ENCODE assay signal across 11 cellular contexts in genomic region chr12:25365340-25365730, GRCh38.
DNase-seq lines count a peak whose midpoint lies in the region; ATAC-seq and TF ChIP-seq lines count a peak whose summit lies in the region.
"Had no signal": no experiment of that assay in that cellular context is flagged by ENCODE, and none has a peak within 500 bp of the region (broad histone marks: within the 10 kb centered on the region; RNA-seq: fewer than 3 reads in every experiment).

No MANE protein-coding gene starts in this region.

- no peaks in the 10 kb centered on the region for H3K36me3 ChIP-seq in mammary epithelial cell (ENCODE audit: insufficient read depth, low read length)
- no peaks in the 10 kb centered on the region for H3K36me3 ChIP-seq in upper lobe of right lung

- no peaks in the 10 kb centered on the region for H3K27me3 ChIP-seq in mammary epithelial cell (ENCODE audit: insufficient read depth, low read length)
- H3K27me3 ChIP-seq in upper lobe of right lung = no peaks in the 10 kb centered on the region

- WGBS in mammary epithelial cell (ENCODE audit: low coverage, missing lambda C conversion rate) = 4% methylated on average over 3 of the region's 3 CpGs

- dilution Hi-C loops in mammary epithelial cell (cut with HindIII; ENCODE audit: low sequenced_read_pairs) = no loop called here

- H3K27ac ChIP-seq in mammary epithelial cell (ENCODE audit: insufficient read depth, low read depth, low read length) (no peak overlapping the region), upper lobe of right lung (no peak overlapping the region)

- no peaks in the 10 kb centered on the region for H3K9me3 Mint-ChIP-seq in MCF 10A (ENCODE audit: unreplicated experiment)
- H3K9me3 Mint-ChIP-seq in activated CD4-positive, alpha-beta memory T cell treated with anti-CD3 and anti-CD28 coated beads, Interleukin-2, amount 10 ng/mL, durations not matched to agents 7 days and 5 days = no peaks in the 10 kb centered on the region

- H3K4me3 ChIP-seq in mammary epithelial cell (replicated peaks in 1 of 3; ENCODE audit: insufficient read depth in 1 of 3, low read depth in 2 of 3, low read length in 3 of 3) = no peak overlapping the region
- no peak overlapping the region for H3K4me3 ChIP-seq in upper lobe of right lung
- H3K4me3 ChIP-seq: smooth muscle cell had no signal

- H3K4me2 ChIP-seq in mammary epithelial cell (ENCODE audit: insufficient read depth, low read depth, low read length) = no peak overlapping the region
- H3K4me2 ChIP-seq: smooth muscle cell had no signal

- peaks cover 4% of the 10 kb centered on the region for H3K4me1 ChIP-seq in mammary epithelial cell (ENCODE audit: insufficient read depth, low read length)
- H3K4me1 ChIP-seq in upper lobe of right lung = no peaks in the 10 kb centered on the region

- BruUV-seq in mammary epithelial cell (replicated peaks; lab: Mats Ljungman, UMichigan) (no TSS peak), MCF 10A (replicated peaks; lab: Mats Ljungman, UMichigan) (no TSS peak)

- no peaks in the 10 kb centered on the region for H3K27me3 Mint-ChIP-seq in MCF 10A (ENCODE audit: insufficient read depth, unreplicated experiment)
- H3K27me3 Mint-ChIP-seq in activated CD4-positive, alpha-beta memory T cell treated with anti-CD3 and anti-CD28 coated beads, Interleukin-2, amount 10 ng/mL, durations not matched to agents 7 days and 5 days = peaks cover 5% of the 10 kb centered on the region

- DNase-seq in mammary epithelial cell (no peak), MCF 10A (ENCODE audit: unreplicated experiment) (no peak), upper lobe of right lung (no peak), SW 1271 (lab: John Stamatoyannopoulos, UW) (no peak)
- DNase-seq in activated CD4-positive, alpha-beta memory T cell treated with anti-CD3 and anti-CD28 coated beads, Interleukin-2, amount 10 ng/mL, durations not matched to agents 7 days and 5 days = no peak
- no peak for DNase-seq in activated effector memory CD4-positive, alpha-beta T cell treated with Interleukin-2 at 50 U/mL for 16 hours
- no peak for DNase-seq in stimulated activated CD4-positive, alpha-beta T cell treated with anti-CD3 and anti-CD28 coated beads, Interleukin-2, amount 100 ng/mL, for 24 hours
- DNase-seq: AML-193, NCI-H1092 treated with DMSO at 0.1 percent for 48 hours had no signal

- peak overlapping the region; percentile 36 for H2AFZ ChIP-seq in mammary epithelial cell (ENCODE audit: low read depth, low read length)

- no peak overlapping the region for H3K27ac Mint-ChIP-seq in MCF 10A (ENCODE audit: low read depth, unreplicated experiment)
- H3K27ac Mint-ChIP-seq in activated CD4-positive, alpha-beta memory T cell treated with anti-CD3 and anti-CD28 coated beads, Interleukin-2, amount 10 ng/mL, durations not matched to agents 7 days and 5 days = peak overlapping the region; percentile 33

- no peaks in the 10 kb centered on the region for H3K9me3 ChIP-seq in mammary epithelial cell (replicated peaks; ENCODE audit: insufficient read depth, low read length)
- no peaks in the 10 kb centered on the region for H3K9me3 ChIP-seq in upper lobe of right lung

- H3K4me3 Mint-ChIP-seq in MCF 10A (ENCODE audit: unreplicated experiment) = no peak overlapping the region
- no peak overlapping the region for H3K4me3 Mint-ChIP-seq in activated CD4-positive, alpha-beta memory T cell treated with anti-CD3 and anti-CD28 coated beads, Interleukin-2, amount 10 ng/mL, durations not matched to agents 7 days and 5 days

- no peaks in the 10 kb centered on the region for H3K79me2 ChIP-seq in mammary epithelial cell (ENCODE audit: insufficient read depth, low read length)

- H3K9ac ChIP-seq in mammary epithelial cell (ENCODE audit: insufficient read depth, low read length) = no peak overlapping the region

- no peaks in the 10 kb centered on the region for H3K36me3 Mint-ChIP-seq in MCF 10A (ENCODE audit: insufficient read depth, unreplicated experiment)
- no peaks in the 10 kb centered on the region for H3K36me3 Mint-ChIP-seq in activated CD4-positive, alpha-beta memory T cell treated with anti-CD3 and anti-CD28 coated beads, Interleukin-2, amount 10 ng/mL, durations not matched to agents 7 days and 5 days (ENCODE audit: low read depth)

- TF ChIP-seq CTCF in mammary epithelial cell (conservative IDR thresholded peaks at IDR 0.05 in 1 of 2, IDR thresholded peaks at IDR 0.05 in 1 of 2; ENCODE audit: extremely low read depth in 1 of 2, insufficient read depth in 1 of 2, low read depth in 1 of 2, low read length in 2 of 2) = no peak
- TF ChIP-seq CTCF in MCF 10A (IDR thresholded peaks at IDR 0.05; ENCODE audit: unreplicated experiment) = no peak
- no peak for TF ChIP-seq CTCF in upper lobe of right lung (IDR thresholded peaks at IDR 0.05)

- CTCF ChIA-PET in mammary epithelial cell (lab: Charles Lee; ENCODE audit: low non-redundant PET) (no interaction called here), MCF 10A (lab: Yijun Ruan, JAX) (interaction anchor here (0.6 to 0.7 kb wide), 2 partner anchors 309 to 405 kb away, joined by 3 to 4 read pairs; no protein-coding TSS in a partner anchor)
- CTCF ChIA-PET in activated CD4-positive, alpha-beta memory T cell treated with anti-CD3 and anti-CD28 coated beads, Interleukin-2, amount 10 ng/mL, durations not matched to agents 7 days and 5 days (lab: Charles Lee) = interaction anchor here (1.2 to 2.6 kb wide), 5 partner anchors 9 to 124 kb away, joined by 5 to 11 read pairs (median 5); partner anchors contain the start of gene KRAS

- in situ Hi-C loops in mammary epithelial cell (cut with MboI; ENCODE audit: low sequenced_read_pairs in 2 of 2) = no loop called here

- intact Hi-C loops in mammary epithelial cell (cut with micrococcal nuclease) = no loop called here
- intact Hi-C loops in MCF 10A (cut with micrococcal nuclease) = no loop called here
- intact Hi-C loops in upper lobe of right lung (cut with DNase I) = no loop called here

- POLR2A ChIA-PET in MCF 10A (lab: Yijun Ruan, JAX) = interaction anchor here (1.5 kb wide), 1 partner anchor 11 kb away, joined by 6 read pairs; no protein-coding TSS in a partner anchor
- POLR2A ChIA-PET in activated CD4-positive, alpha-beta memory T cell treated with anti-CD3 and anti-CD28 coated beads, Interleukin-2, amount 10 ng/mL, durations not matched to agents 7 days and 5 days (lab: Charles Lee) = interaction anchor here (0.8 to 5.7 kb wide), 7 partner anchors 12 to 314 kb away, joined by 3 to 31 read pairs (median 3); partner anchors contain the start of gene KRAS

- no peaks in the 10 kb centered on the region for H3K4me1 Mint-ChIP-seq in MCF 10A (ENCODE audit: insufficient read depth, unreplicated experiment)
- H3K4me1 Mint-ChIP-seq in activated CD4-positive, alpha-beta memory T cell treated with anti-CD3 and anti-CD28 coated beads, Interleukin-2, amount 10 ng/mL, durations not matched to agents 7 days and 5 days = peaks cover 16% of the 10 kb centered on the region

- H4K20me1 ChIP-seq in mammary epithelial cell (ENCODE audit: insufficient read depth, low read length) = no peaks in the 10 kb centered on the region

- ATAC-seq in HG03135 (IDR thresholded peaks at IDR 0.05; ENCODE audit: unreplicated experiment) (peak; percentile 8), upper lobe of right lung (no peak)
